8 cellular contexts compared by ENCODE assay signal in the genomic region with DNA sequence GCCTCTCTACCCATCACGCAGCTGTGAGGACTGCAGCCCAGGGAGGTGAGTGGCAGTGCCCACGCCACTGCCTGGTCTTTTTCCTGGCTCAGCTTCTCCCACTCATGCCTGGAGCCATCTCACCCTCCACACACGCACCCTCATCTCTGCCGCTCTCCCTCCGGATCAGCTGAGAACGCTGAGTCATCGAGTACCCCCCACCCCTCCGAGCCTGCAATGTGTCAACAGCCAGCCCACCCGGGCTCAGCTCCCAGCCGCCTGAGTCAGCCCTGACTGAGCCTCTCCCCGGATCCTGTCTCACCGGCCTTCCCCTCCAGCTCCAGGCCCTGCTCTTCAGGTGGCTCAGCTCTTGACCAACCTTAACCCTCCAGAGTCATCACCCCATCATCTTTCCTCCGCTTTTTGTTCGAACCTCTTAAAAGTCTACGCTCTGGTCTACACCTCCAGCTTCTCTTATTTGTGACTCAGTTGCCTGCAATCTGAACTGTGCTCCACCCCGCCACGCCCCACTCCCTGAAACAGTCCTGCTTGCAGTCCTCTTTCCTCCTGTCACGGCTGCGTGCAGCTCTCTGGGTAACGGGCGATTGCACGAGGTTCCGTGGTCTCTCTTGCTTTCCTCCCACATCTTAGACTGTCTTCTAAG.
DNase-seq lines count a peak whose midpoint lies in the region; ATAC-seq and TF ChIP-seq lines count a peak whose summit lies in the region.

No MANE protein-coding gene starts in this region.

- H3K4me2 ChIP-seq in DND-41 (ENCODE audit: insufficient read depth, low read length) (no peak overlapping the region), SK-N-SH (peak overlapping the region; percentile 72)

- POLR2A ChIA-PET in SK-N-SH (lab: Yijun Ruan, JAX), result interaction anchor here (0.5 to 0.8 kb wide), 2 partner anchors 47 to 1017 kb away, joined by 3 read pairs; no protein-coding TSS in a partner anchor

- no peak overlapping the region for H3K27ac ChIP-seq in DND-41 (ENCODE audit: low read length)
- H3K27ac ChIP-seq in SK-N-SH (ENCODE audit: low read depth in 2 of 2, low read length in 1 of 2), result peak overlapping the region in 1 of 2 experiments; percentile 81; a peak in 2 of 4 replicates

- H3K9me3 ChIP-seq in DND-41 (ENCODE audit: insufficient read depth, low read length, severe bottlenecking) (no peaks in the 10 kb centered on the region), SK-N-SH (no peaks in the 10 kb centered on the region)

- H3K9me2 ChIP-seq in SK-N-SH, result no peaks in the 10 kb centered on the region

- no peak for DNase-seq in DND-41
- peak; percentile 58 for DNase-seq in SK-N-SH
- peak; percentile 91 to 96 for DNase-seq in foreskin fibroblast
- peak in 9 of 10 donors; percentile 34 to 94 (median 69) for DNase-seq in posterior cingulate gyrus
- no peak for DNase-seq in NK-92 treated with Interleukin-12 subunit alpha and Interleukin-12 subunit beta, amount 100 ng/mL, for 24 hours (lab: John Stamatoyannopoulos, UW)
- no peak for DNase-seq in DMS114 treated with DMSO at 0.1 percent for 48 hours (lab: John Stamatoyannopoulos, UW; ENCODE audit: unreplicated experiment)

- H3K4me1 ChIP-seq in DND-41 (ENCODE audit: insufficient read depth, low read length) (no peaks in the 10 kb centered on the region), SK-N-SH (ENCODE audit: control insufficient read depth in 1 of 2, insufficient read depth in 2 of 2, low read depth in 1 of 2, low read length in 1 of 2) (peaks cover 18 to 22% of the 10 kb centered on the region in 2 experiments; a peak in 3 of 4 replicates)

- no peak overlapping the region for H3K4me3 ChIP-seq in DND-41 (ENCODE audit: low read depth in 1 of 2, low read length in 2 of 2)
- no peak overlapping the region for H3K4me3 ChIP-seq in SK-N-SH (ENCODE audit: low read depth in 2 of 2, low read length in 1 of 2)
- H3K4me3 ChIP-seq in foreskin fibroblast (ENCODE audit: low read depth in 1 of 2, low read length in 2 of 2), result no peak overlapping the region

- H3F3A ChIP-seq in SK-N-SH (replicated peaks; ENCODE audit: insufficient read depth), result peaks cover 12% of the 10 kb centered on the region

- intact Hi-C loops in posterior cingulate gyrus (cut with DNase I), result no loop called here

- no peaks in the 10 kb centered on the region for H3K79me2 ChIP-seq in DND-41 (ENCODE audit: insufficient read depth, low read length)
- no peaks in the 10 kb centered on the region for H3K79me2 ChIP-seq in SK-N-SH (ENCODE audit: insufficient read depth)

- H3K36me3 ChIP-seq in DND-41 (ENCODE audit: insufficient read depth, low read length), result no peaks in the 10 kb centered on the region
- H3K36me3 ChIP-seq in SK-N-SH (replicated peaks in 1 of 2; ENCODE audit: control insufficient read depth in 1 of 2, insufficient read depth in 2 of 2, low read length in 1 of 2), result no peaks in the 10 kb centered on the region

- no peak overlapping the region for H2AFZ ChIP-seq in DND-41 (ENCODE audit: low read depth, low read length)
- peak overlapping the region; percentile 56 for H2AFZ ChIP-seq in SK-N-SH (ENCODE audit: low read depth)

- WGBS in SK-N-SH (ENCODE audit: low lambda C conversion rate), result 31% methylated on average over 22 of the region's 23 CpGs

- peak in 1 of 2 experiments; percentile 94; a peak in 2 of 4 replicates for TF ChIP-seq EP300 in SK-N-SH (IDR thresholded peaks at IDR 0.05; ENCODE audit: borderline replicate concordance in 1 of 2, low read depth in 1 of 2, low read length in 1 of 2)

- H3K9ac ChIP-seq in DND-41 (ENCODE audit: low read depth, low read length) (no peak overlapping the region), SK-N-SH (peak overlapping the region; percentile 32; the same call in 1 of the 2 replicates)

- H3K27me3 ChIP-seq in DND-41 (ENCODE audit: insufficient read depth, low read length, poor library complexity) (no peaks in the 10 kb centered on the region), SK-N-SH (ENCODE audit: insufficient read depth) (no peaks in the 10 kb centered on the region)

- no peak for TF ChIP-seq CTCF in DND-41 (IDR thresholded peaks at IDR 0.05; ENCODE audit: borderline replicate concordance, extremely low read depth, low read length, poor library complexity, severe bottlenecking)
- TF ChIP-seq CTCF in SK-N-SH (IDR thresholded peaks at IDR 0.05), result no peak
- no peak for TF ChIP-seq CTCF in foreskin fibroblast (IDR thresholded peaks at IDR 0.05; ENCODE audit: low read depth, low read length)

- H4K20me1 ChIP-seq in DND-41 (ENCODE audit: insufficient read depth, low read length) (no peaks in the 10 kb centered on the region), SK-N-SH (ENCODE audit: insufficient read depth) (no peaks in the 10 kb centered on the region)

- CTCF ChIA-PET in SK-N-SH (lab: Yijun Ruan, JAX), result interaction anchor here (1.2 to 2.6 kb wide), 6 partner anchors 12 to 239 kb away, joined by 3 to 8 read pairs (median 4); a partner anchor contains a TSS

- no peak for TF ChIP-seq RAD21 in SK-N-SH (IDR thresholded peaks at IDR 0.05; ENCODE audit: low read length)

- ATAC-seq in DND-41 (ENCODE audit: insufficient read depth, low read depth) (peak; percentile 36; the same call in 2 of the 3 replicates), GM18861 (IDR thresholded peaks at IDR 0.05; ENCODE audit: unreplicated experiment) (no peak), HG03565 (IDR thresholded peaks at IDR 0.05; ENCODE audit: unreplicated experiment) (no peak)

TF ChIP-seq in SK-N-SH, 30 proteins besides CTCF, POLR2A, EP300 and RAD21 (continues in another document):
- TF ChIP-seq TCF12 (IDR thresholded peaks at IDR 0.05) (peak; percentile 96), EZH2phosphoT487 (IDR thresholded peaks at IDR 0.05; ENCODE audit: borderline replicate concordance, low read depth) (no peak), CHD2 (IDR thresholded peaks at IDR 0.05; ENCODE audit: low read length, partially characterized antibody) (no peak), GABPA (IDR thresholded peaks at IDR 0.05; ENCODE audit: low read depth) (no peak), TEAD4 (IDR thresholded peaks at IDR 0.05; ENCODE audit: borderline replicate concordance, insufficient read depth) (peak; percentile 77; the same call in 1 of the 2 replicates), YY1 (IDR thresholded peaks at IDR 0.05; ENCODE audit: low read depth) (0 out of 2 replicates have a peak, but pooled peaks have one; percentile 34), FOSL2 (IDR thresholded peaks at IDR 0.05; ENCODE audit: borderline replicate concordance, low read depth) (peak; percentile 99), RXRA (IDR thresholded peaks at IDR 0.05; ENCODE audit: borderline replicate concordance, low read depth) (no peak; the same call in 1 of the 2 replicates), MEF2A (IDR thresholded peaks at IDR 0.05; ENCODE audit: borderline replicate concordance, low read depth) (no peak), SMC3 (IDR thresholded peaks at IDR 0.05; ENCODE audit: low read depth, low read length) (no peak; the same call in 1 of the 2 replicates), FOXJ3 (CRISPR knock-in tag; IDR thresholded peaks at IDR 0.05) (no peak), TAF1 (IDR thresholded peaks at IDR 0.05; ENCODE audit: borderline replicate concordance, low read depth, low read length) (peak; percentile 39; the same call in 1 of the 2 replicates), NRF1 (IDR thresholded peaks at IDR 0.05; ENCODE audit: low read depth, low read length) (peak; percentile 6; the same call in 1 of the 2 replicates), FOXM1 (IDR thresholded peaks at IDR 0.05; ENCODE audit: low read depth) (no peak), SIN3A (IDR thresholded peaks at IDR 0.05; ENCODE audit: borderline replicate concordance, low read depth, low read length) (peak; percentile 87; the same call in 1 of the 2 replicates)
- TF ChIP-seq, protein P1, sequence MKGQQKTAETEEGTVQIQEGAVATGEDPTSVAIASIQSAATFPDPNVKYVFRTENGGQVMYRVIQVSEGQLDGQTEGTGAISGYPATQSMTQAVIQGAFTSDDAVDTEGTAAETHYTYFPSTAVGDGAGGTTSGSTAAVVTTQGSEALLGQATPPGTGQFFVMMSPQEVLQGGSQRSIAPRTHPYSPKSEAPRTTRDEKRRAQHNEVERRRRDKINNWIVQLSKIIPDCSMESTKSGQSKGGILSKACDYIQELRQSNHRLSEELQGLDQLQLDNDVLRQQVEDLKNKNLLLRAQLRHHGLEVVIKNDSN (IDR thresholded peaks at IDR 0.05; ENCODE audit: borderline replicate concordance, low read depth), result peak; percentile 55; the same call in 1 of the 2 replicates
- TF ChIP-seq, protein P2, sequence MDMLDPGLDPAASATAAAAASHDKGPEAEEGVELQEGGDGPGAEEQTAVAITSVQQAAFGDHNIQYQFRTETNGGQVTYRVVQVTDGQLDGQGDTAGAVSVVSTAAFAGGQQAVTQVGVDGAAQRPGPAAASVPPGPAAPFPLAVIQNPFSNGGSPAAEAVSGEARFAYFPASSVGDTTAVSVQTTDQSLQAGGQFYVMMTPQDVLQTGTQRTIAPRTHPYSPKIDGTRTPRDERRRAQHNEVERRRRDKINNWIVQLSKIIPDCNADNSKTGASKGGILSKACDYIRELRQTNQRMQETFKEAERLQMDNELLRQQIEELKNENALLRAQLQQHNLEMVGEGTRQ (IDR thresholded peaks at IDR 0.05; ENCODE audit: borderline replicate concordance, low read depth, low read length), result no peak
- TF ChIP-seq, protein P3, sequence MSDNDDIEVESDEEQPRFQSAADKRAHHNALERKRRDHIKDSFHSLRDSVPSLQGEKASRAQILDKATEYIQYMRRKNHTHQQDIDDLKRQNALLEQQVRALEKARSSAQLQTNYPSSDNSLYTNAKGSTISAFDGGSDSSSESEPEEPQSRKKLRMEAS (IDR thresholded peaks at IDR 0.05; ENCODE audit: low read depth), result peak; percentile 91
- TF ChIP-seq, protein P4, sequence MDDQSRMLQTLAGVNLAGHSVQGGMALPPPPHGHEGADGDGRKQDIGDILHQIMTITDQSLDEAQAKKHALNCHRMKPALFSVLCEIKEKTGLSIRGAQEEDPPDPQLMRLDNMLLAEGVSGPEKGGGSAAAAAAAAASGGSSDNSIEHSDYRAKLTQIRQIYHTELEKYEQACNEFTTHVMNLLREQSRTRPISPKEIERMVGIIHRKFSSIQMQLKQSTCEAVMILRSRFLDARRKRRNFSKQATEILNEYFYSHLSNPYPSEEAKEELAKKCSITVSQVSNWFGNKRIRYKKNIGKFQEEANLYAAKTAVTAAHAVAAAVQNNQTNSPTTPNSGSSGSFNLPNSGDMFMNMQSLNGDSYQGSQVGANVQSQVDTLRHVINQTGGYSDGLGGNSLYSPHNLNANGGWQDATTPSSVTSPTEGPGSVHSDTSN (IDR thresholded peaks at IDR 0.05), result peak; percentile 95

Comparison
In these comparisons a context has a peak if more than half of its experiments do, and no peak if none do; other contexts are left out.
1. DNase-seq: peak in SK-N-SH (single experiment), foreskin fibroblast (2 of 2) and posterior cingulate gyrus (9 of 10); none in DND-41 (single experiment), NK-92 treated with Interleukin-12 subunit alpha and Interleukin-12 subunit beta, amount 100 ng/mL, for 24 hours (single experiment) and DMS114 treated with DMSO at 0.1 percent for 48 hours (single experiment).